22 cellular contexts compared by ENCODE assay signal in the genomic region with DNA sequence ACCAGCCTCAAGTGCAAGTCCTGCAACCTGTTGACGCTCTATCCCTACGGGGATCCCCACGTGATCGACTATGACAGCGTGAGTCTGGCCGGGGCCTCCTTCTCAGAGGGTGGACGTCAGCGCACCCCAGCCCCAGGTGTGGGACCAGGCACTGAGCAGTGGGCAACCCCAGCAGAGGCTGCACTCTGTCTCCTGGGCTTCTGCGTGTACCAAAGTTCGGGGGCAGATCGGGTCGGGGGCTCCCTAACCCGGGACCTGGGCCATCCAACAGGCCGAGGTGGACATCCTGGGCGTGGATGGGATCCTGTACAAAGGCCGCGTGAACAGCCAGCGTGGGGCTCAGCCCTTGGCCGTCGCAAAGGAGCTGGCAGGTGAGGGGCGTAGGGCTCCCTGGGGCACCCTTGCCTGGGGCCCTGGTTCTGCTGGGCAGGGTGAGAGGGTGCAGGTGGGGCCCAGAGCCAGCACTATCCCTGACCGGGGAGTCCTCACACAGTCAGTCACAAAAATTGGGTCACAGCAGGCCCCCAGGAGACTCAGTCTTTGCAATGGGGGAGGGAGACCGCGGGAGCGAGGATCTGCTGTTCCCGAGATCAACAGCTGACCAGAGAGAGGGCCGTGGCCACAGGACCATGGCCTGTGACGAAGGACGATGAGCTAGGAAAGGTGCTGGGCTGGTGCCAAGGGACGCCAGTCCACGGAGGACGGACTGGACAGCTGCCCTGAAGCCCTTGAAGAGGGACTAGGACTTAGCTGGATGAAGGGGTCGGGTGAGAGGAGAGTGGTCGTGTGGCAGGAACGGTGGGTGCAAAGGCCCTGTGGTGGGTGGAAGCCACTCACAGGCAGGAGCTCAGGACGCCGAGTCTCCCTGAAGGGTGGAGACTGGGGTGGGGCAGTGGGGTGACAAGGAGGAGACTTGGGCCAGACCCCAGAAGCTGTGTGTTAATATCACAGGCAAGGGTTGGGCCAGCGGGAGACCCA. TPM values are rescaled to one million over a fixed set of nuclear protein-coding genes. Genes with fewer than 3 reads are reported as not detected.
"Had no signal": no experiment of that assay in that cellular context is flagged by ENCODE, and none has a peak within 500 bp of the region (broad histone marks: within the 10 kb centered on the region; RNA-seq: fewer than 3 reads in every experiment).

No MANE protein-coding gene starts in this region.

- H3K27me3 Mint-ChIP-seq: activated naive CD4-positive, alpha-beta T cell treated with anti-CD3 and anti-CD28 coated beads, Interleukin-2, amount 50 U/mL, for 24 hours; natural killer cell treated with Interleukin-12 subunit alpha and Interleukin-12 subunit beta and Interleukin-15 and Interleukin-18, amount 100 ng/mL, for 72 hours had no signal

- H3K27ac ChIP-seq: brain microvascular endothelial cell, thoracic aorta, vagina had no signal

- H3K4me1 Mint-ChIP-seq: activated naive CD4-positive, alpha-beta T cell treated with anti-CD3 and anti-CD28 coated beads, Interleukin-2, amount 50 U/mL, for 24 hours had no signal

- H3K9me3 Mint-ChIP-seq: activated naive CD4-positive, alpha-beta T cell treated with anti-CD3 and anti-CD28 coated beads, Interleukin-2, amount 50 U/mL, for 24 hours; dendritic cell treated with granulocyte-macrophage colony-stimulating factor and Interleukin-4, amounts not matched to agents 40 ng/mL and 50 ng/mL, for 4 days; natural killer cell treated with Interleukin-12 subunit alpha and Interleukin-12 subunit beta and Interleukin-15 and Interleukin-18, amount 100 ng/mL, for 72 hours; type B pancreatic cell had no signal

- H3K4me3 ChIP-seq: smooth muscle cell, thoracic aorta, vagina had no signal

- ATAC-seq: left ventricle myocardium superior, sciatic nerve had no signal

- H3K4me1 ChIP-seq: vagina had no signal

- H3K36me3 Mint-ChIP-seq: activated naive CD4-positive, alpha-beta T cell treated with anti-CD3 and anti-CD28 coated beads, Interleukin-2, amount 50 U/mL, for 24 hours; natural killer cell treated with Interleukin-12 subunit alpha and Interleukin-12 subunit beta and Interleukin-15 and Interleukin-18, amount 100 ng/mL, for 72 hours; type B pancreatic cell had no signal

- H3K4me3 Mint-ChIP-seq: activated naive CD4-positive, alpha-beta T cell treated with anti-CD3 and anti-CD28 coated beads, Interleukin-2, amount 50 U/mL, for 24 hours; dendritic cell treated with granulocyte-macrophage colony-stimulating factor and Interleukin-4, amounts not matched to agents 40 ng/mL and 50 ng/mL, for 4 days; natural killer cell treated with Interleukin-12 subunit alpha and Interleukin-12 subunit beta and Interleukin-15 and Interleukin-18, amount 100 ng/mL, for 72 hours; type B pancreatic cell had no signal

- H3K4me2 ChIP-seq: smooth muscle cell had no signal

- H3K9me3 ChIP-seq: thoracic aorta, vagina had no signal

- H3K36me3 ChIP-seq: brain microvascular endothelial cell, thoracic aorta, vagina had no signal

- H3K27ac Mint-ChIP-seq: activated naive CD4-positive, alpha-beta T cell treated with anti-CD3 and anti-CD28 coated beads, Interleukin-2, amount 50 U/mL, for 24 hours; dendritic cell treated with granulocyte-macrophage colony-stimulating factor and Interleukin-4, amounts not matched to agents 40 ng/mL and 50 ng/mL, for 4 days; natural killer cell treated with Interleukin-12 subunit alpha and Interleukin-12 subunit beta and Interleukin-15 and Interleukin-18, amount 100 ng/mL, for 72 hours; type B pancreatic cell had no signal

- H3K27me3 ChIP-seq: vagina had no signal

- DNase-seq: activated gamma-delta T cell treated with Interleukin-2 at 50 U/mL for 16 hours; activated T-cell treated with anti-CD3 and anti-CD28 coated beads, Interleukin-2, amount 50 U/mL, for 1 hour; aorta; brain microvascular endothelial cell; caudate nucleus; effector CD4-positive, alpha-beta T cell; foreskin melanocyte; left ventricle myocardium superior; mammary epithelial cell; nucleus accumbens; stimulated activated CD4-positive, alpha-beta T cell treated with anti-CD3 and anti-CD28 coated beads, Interleukin-15, amount 100 ng/mL, for 24 hours; stimulated activated CD8-positive, alpha-beta memory T cell treated with anti-CD3 and anti-CD28 coated beads, Interleukin-4, amount 100 ng/mL, for 48 hours; stimulated activated naive CD4-positive, alpha-beta T cell; T-helper 9 cell had no signal

RNA-seq across cellular contexts. Expression of a gene that starts 38.6 kb away (rescaled TPM):
- total RNA-seq: natural killer cell treated with Interleukin-12 subunit alpha and Interleukin-12 subunit beta and Interleukin-15 and Interleukin-18, amount 100 ng/mL, for 72 hours; thoracic aorta; vagina had no signal
- polyA plus RNA-seq: aorta, mammary epithelial cell, smooth muscle cell had no signal
